In the genomic region with DNA sequence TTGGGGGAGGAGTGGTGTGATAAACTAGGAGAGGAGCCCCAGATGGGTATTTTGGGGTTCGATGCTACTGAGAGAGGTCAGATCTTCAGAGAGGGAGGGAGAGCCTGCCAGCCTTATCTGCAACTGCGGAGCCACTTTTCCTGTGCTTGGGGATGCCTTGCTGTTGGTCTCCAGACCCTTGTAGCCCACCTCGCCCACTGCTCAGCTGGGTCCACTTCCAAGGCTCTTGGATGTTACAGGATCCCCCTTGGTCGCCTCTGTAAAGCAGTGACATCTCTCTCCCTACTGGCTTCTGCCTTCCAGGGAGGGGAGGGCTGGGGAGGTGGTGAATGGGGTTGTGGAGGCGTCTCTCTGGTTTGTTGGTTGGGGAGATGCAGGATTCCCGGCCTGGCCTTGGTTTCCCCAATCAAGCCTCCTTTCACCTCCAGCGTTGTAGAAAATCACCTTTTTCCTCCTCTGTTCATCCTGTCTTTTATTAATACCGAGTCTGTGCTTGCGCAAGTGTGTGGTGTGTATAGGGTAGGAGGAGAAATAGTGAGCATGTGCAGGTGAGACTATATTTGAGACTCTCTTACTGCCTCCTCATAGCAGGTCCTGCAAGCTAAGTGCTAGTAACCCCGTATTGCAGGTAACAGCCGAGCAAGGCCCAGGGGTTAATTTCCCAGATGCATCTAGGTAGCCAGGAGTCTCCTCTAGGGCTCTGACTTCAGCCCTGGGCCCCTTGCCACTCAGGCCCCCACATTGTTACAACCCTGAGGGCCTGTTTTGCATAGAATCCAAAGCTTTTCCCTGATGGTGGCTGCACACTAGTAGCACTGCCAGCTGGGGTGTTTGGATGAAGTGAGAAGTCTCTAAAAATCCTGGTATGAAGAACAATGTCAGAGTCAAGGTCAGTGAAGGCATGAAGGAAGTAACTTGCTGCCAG, we compare ENCODE assay signal across 15 cellular contexts.
"Had no signal": no experiment of that assay in that cellular context is flagged by ENCODE, and none has a peak within 500 bp of the region (broad histone marks: within the 10 kb centered on the region; RNA-seq: fewer than 3 reads in every experiment).

No MANE protein-coding gene starts in this region.

- H3K27ac ChIP-seq: brain microvascular endothelial cell, esophagus muscularis mucosa, left lung, tibial nerve had no signal

- H3K4me1 ChIP-seq: left lung had no signal

- ATAC-seq: activated naive CD4-positive, alpha-beta T cell treated with anti-CD3 and anti-CD28 coated beads, Interleukin-2, amount 50 U/mL, for 72 hours; left lung had no signal

- DNase-seq: activated B cell treated with CpG ODN at 0.5 μM for 24 hours; activated CD4-positive, alpha-beta T cell treated with anti-CD3 and anti-CD28 coated beads, Interleukin-2, amount 10 ng/mL, durations not matched to agents 24 days and 14 days; activated effector memory CD4-positive, alpha-beta T cell treated with anti-CD3 and anti-CD28 coated beads, Interleukin-2, amount 50 U/mL, for 16 hours; activated T-cell treated with anti-CD3 and anti-CD28 coated beads, Interleukin-2, amount 50 U/mL, for 1 hour; amniotic stem cell; brain microvascular endothelial cell; dorsolateral prefrontal cortex; left lung; mesendoderm; small intestine; T-helper 2 cell had no signal

- H3K9me3 ChIP-seq: ovary had no signal

- H3K27me3 ChIP-seq: brain microvascular endothelial cell, dorsolateral prefrontal cortex, esophagus muscularis mucosa, left lung, ovary, tibial nerve had no signal

- H3K36me3 ChIP-seq: ovary had no signal

- H3K4me3 ChIP-seq: dorsolateral prefrontal cortex, esophagus muscularis mucosa, left lung, ovary, tibial nerve had no signal
